1 cellular context compared by ENCODE assay signal in the genomic region with DNA sequence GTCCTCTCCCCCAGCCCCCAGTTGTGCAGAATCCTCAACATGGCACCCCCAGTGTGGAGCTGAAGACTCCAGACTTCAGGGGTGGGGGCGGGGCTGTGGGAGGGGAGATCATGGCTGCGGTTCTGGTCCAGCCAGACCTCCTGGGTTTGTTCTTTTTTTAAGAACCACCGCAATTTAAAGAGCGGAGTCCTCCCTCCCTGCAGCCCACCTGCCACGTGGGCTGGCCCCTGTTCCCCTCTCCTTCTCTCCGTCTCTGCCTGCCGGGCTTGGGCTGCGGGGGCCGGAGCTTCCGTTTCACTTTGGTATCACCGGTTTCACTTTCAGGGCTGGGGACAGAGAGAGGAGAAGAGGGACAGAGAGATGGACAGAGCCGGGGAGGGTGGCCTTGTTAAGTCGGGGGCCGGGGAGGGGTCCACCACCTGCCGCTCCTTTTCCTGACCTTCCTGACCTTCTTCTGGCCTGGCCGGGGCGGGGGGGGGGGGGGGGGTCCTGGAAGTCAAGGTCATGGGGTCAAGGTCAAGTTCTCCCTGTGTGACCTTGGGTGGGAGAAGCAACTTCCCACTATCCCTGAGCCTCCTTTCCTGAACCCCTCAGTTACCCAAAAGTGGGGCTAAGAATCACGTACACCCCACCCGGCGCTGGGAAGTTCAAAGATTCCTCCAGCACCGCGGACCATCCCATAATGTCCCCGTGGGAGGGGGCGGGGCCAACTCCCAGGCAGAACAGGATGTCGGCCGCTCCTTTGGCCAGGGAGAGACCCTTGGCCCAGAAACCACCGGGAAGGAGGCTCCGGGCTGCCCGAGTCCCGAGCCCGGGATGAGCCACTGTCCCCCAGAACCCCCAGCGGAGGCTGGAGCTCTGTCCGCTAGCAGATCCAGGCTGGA.
TF ChIP-seq lines count a peak whose summit lies in the region.

No MANE protein-coding gene starts in this region.

TF ChIP-seq in K562, 482 proteins besides CTCF, POLR2A, EP300 and RAD21 (continued from another document and continues in another):
- TF ChIP-seq RNF219 (CRISPR knock-in tag; IDR thresholded peaks at IDR 0.05) (no peak), SMARCE1 (IDR thresholded peaks at IDR 0.05) (peak; percentile 30; the same call in 1 of the 2 replicates), ZC3H8 (IDR thresholded peaks at IDR 0.05) (no peak), RREB1 (CRISPR knock-in tag; IDR thresholded peaks at IDR 0.05) (no peak), L3MBTL2 (IDR thresholded peaks at IDR 0.05) (0 out of 2 replicates have a peak, but pooled peaks have one; percentile 42), ZFX (CRISPR knock-in tag; IDR thresholded peaks at IDR 0.05) (peak; percentile 5), POLR2B (IDR thresholded peaks at IDR 0.05; ENCODE audit: low read depth, partially characterized antibody) (no peak), DNMT1 (IDR thresholded peaks at IDR 0.05) (no peak), CBX3 (IDR thresholded peaks at IDR 0.05; ENCODE audit: borderline replicate concordance in 1 of 2, low read length in 2 of 2) (no peak), MECOM (CRISPR knock-in tag; IDR thresholded peaks at IDR 0.05) (no peak), NKRF (IDR thresholded peaks at IDR 0.05; ENCODE audit: borderline replicate concordance) (no peak), GABPA (tag; conservative IDR thresholded peaks at IDR 0.05; ENCODE audit: low read depth) (peak; percentile 60), ESRRA (IDR thresholded peaks at IDR 0.05; ENCODE audit: borderline replicate concordance, low read depth) (peak; percentile 99), ZBTB8A (IDR thresholded peaks at IDR 0.05; ENCODE audit: partially characterized antibody) (no peak), STAG1 (CRISPR knock-in tag; IDR thresholded peaks at IDR 0.05; ENCODE audit: borderline replicate concordance) (no peak), NFIC (IDR thresholded peaks at IDR 0.05) (no peak), YY1 (IDR thresholded peaks at IDR 0.05; ENCODE audit: borderline replicate concordance in 1 of 3, control insufficient read depth in 1 of 3, extremely low read depth in 1 of 3, insufficient read depth in 3 of 3, insufficient read length in 1 of 3, insufficient replicate concordance in 2 of 3, low read depth in 1 of 3, low read length in 2 of 3) (peak in 1 of 3 experiments; percentile 43), ATF2 (CRISPR knock-in tag; IDR thresholded peaks at IDR 0.05) (no peak), ZBTB7A (IDR thresholded peaks at IDR 0.05; ENCODE audit: borderline replicate concordance, control insufficient read depth, low read depth, low read length) (peak; percentile 87; the same call in 1 of the 2 replicates), TSC22D4 (tag; IDR thresholded peaks at IDR 0.05) (no peak)
- TF ChIP-seq, protein P1, sequence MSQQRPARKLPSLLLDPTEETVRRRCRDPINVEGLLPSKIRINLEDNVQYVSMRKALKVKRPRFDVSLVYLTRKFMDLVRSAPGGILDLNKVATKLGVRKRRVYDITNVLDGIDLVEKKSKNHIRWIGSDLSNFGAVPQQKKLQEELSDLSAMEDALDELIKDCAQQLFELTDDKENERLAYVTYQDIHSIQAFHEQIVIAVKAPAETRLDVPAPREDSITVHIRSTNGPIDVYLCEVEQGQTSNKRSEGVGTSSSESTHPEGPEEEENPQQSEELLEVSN (IDR thresholded peaks at IDR 0.05; ENCODE audit: borderline replicate concordance in 1 of 2, extremely low read depth in 1 of 2, insufficient read depth in 1 of 2, insufficient read length in 1 of 2, low read depth in 1 of 2, low read length in 1 of 2, poor library complexity in 1 of 2, severe bottlenecking in 1 of 2): peak in 1 of 2 experiments; percentile 31
- TF ChIP-seq, protein P2, sequence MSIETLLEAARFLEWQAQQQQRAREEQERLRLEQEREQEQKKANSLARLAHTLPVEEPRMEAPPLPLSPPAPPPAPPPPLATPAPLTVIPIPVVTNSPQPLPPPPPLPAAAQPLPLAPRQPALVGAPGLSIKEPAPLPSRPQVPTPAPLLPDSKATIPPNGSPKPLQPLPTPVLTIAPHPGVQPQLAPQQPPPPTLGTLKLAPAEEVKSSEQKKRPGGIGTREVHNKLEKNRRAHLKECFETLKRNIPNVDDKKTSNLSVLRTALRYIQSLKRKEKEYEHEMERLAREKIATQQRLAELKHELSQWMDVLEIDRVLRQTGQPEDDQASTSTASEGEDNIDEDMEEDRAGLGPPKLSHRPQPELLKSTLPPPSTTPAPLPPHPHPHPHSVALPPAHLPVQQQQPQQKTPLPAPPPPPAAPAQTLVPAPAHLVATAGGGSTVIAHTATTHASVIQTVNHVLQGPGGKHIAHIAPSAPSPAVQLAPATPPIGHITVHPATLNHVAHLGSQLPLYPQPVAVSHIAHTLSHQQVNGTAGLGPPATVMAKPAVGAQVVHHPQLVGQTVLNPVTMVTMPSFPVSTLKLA (conservative IDR thresholded peaks at IDR 0.05): peak in 1 of 2 experiments; percentile 50; a peak in 3 of 4 replicates
- TF ChIP-seq, protein P3, sequence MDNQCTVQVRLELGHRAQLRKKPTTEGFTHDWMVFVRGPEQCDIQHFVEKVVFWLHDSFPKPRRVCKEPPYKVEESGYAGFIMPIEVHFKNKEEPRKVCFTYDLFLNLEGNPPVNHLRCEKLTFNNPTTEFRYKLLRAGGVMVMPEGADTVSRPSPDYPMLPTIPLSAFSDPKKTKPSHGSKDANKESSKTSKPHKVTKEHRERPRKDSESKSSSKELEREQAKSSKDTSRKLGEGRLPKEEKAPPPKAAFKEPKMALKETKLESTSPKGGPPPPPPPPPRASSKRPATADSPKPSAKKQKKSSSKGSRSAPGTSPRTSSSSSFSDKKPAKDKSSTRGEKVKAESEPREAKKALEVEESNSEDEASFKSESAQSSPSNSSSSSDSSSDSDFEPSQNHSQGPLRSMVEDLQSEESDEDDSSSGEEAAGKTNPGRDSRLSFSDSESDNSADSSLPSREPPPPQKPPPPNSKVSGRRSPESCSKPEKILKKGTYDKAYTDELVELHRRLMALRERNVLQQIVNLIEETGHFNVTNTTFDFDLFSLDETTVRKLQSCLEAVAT (IDR thresholded peaks at IDR 0.05): no peak
- TF ChIP-seq, protein P4, sequence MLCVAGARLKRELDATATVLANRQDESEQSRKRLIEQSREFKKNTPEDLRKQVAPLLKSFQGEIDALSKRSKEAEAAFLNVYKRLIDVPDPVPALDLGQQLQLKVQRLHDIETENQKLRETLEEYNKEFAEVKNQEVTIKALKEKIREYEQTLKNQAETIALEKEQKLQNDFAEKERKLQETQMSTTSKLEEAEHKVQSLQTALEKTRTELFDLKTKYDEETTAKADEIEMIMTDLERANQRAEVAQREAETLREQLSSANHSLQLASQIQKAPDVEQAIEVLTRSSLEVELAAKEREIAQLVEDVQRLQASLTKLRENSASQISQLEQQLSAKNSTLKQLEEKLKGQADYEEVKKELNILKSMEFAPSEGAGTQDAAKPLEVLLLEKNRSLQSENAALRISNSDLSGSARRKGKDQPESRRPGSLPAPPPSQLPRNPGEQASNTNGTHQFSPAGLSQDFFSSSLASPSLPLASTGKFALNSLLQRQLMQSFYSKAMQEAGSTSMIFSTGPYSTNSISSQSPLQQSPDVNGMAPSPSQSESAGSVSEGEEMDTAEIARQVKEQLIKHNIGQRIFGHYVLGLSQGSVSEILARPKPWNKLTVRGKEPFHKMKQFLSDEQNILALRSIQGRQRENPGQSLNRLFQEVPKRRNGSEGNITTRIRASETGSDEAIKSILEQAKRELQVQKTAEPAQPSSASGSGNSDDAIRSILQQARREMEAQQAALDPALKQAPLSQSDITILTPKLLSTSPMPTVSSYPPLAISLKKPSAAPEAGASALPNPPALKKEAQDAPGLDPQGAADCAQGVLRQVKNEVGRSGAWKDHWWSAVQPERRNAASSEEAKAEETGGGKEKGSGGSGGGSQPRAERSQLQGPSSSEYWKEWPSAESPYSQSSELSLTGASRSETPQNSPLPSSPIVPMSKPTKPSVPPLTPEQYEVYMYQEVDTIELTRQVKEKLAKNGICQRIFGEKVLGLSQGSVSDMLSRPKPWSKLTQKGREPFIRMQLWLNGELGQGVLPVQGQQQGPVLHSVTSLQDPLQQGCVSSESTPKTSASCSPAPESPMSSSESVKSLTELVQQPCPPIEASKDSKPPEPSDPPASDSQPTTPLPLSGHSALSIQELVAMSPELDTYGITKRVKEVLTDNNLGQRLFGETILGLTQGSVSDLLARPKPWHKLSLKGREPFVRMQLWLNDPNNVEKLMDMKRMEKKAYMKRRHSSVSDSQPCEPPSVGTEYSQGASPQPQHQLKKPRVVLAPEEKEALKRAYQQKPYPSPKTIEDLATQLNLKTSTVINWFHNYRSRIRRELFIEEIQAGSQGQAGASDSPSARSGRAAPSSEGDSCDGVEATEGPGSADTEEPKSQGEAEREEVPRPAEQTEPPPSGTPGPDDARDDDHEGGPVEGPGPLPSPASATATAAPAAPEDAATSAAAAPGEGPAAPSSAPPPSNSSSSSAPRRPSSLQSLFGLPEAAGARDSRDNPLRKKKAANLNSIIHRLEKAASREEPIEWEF (CRISPR knock-in tag; IDR thresholded peaks at IDR 0.05): 0 out of 2 replicates have a peak, but pooled peaks have one; percentile 54
